Comparison of ENCODE assay signal across 1 cellular context in the genomic region with DNA sequence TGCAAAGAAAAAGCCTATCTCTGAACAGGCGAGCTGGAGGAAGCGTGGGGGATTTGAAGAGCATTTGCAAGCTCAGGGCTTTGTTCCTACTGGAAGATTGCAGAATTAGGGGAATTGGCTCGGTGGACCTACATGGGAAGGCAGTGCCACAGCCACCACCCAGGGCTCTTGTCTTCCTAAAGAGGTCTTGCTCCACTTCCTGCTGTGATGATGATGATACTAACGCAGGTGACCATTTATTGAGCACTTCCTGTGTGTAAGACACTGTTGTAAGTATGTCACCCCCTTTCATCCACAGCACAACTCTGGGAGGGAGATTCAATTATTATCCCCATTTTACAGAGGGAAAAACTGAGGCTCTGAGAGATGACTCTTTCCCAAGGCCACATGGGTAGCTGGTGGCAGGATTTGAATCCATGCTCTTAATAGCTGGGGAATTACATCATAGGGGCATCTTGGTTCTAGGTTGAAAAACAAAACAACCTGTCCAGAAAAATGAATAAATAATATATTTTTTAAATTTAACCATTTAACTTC.
TF ChIP-seq lines count a peak whose summit lies in the region.

No MANE protein-coding gene starts in this region.

TF ChIP-seq in K562, 482 proteins besides CTCF, POLR2A, EP300 and RAD21:
- TF ChIP-seq, protein P1, sequence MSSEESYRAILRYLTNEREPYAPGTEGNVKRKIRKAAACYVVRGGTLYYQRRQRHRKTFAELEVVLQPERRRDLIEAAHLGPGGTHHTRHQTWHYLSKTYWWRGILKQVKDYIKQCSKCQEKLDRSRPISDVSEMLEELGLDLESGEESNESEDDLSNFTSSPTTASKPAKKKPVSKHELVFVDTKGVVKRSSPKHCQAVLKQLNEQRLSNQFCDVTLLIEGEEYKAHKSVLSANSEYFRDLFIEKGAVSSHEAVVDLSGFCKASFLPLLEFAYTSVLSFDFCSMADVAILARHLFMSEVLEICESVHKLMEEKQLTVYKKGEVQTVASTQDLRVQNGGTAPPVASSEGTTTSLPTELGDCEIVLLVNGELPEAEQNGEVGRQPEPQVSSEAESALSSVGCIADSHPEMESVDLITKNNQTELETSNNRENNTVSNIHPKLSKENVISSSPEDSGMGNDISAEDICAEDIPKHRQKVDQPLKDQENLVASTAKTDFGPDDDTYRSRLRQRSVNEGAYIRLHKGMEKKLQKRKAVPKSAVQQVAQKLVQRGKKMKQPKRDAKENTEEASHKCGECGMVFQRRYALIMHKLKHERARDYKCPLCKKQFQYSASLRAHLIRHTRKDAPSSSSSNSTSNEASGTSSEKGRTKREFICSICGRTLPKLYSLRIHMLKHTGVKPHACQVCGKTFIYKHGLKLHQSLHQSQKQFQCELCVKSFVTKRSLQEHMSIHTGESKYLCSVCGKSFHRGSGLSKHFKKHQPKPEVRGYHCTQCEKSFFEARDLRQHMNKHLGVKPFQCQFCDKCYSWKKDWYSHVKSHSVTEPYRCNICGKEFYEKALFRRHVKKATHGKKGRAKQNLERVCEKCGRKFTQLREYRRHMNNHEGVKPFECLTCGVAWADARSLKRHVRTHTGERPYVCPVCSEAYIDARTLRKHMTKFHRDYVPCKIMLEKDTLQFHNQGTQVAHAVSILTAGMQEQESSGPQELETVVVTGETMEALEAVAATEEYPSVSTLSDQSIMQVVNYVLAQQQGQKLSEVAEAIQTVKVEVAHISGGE (CRISPR knock-in tag; IDR thresholded peaks at IDR 0.05), result peak in 1 of 3 experiments; percentile 84; a peak in 2 of 6 replicates
- TF ChIP-seq NFATC3 (IDR thresholded peaks at IDR 0.05) (no peak), FUS (optimal IDR thresholded peaks at IDR 0.05; ENCODE audit: low read depth, low read length) (no peak), RBM25 (IDR thresholded peaks at IDR 0.05; ENCODE audit: low read depth, low read length, severe bottlenecking) (peak; percentile 77), ADNP (tag; IDR thresholded peaks at IDR 0.05) (peak; percentile 49; the same call in 1 of the 2 replicates), BCOR (IDR thresholded peaks at IDR 0.05) (0 out of 2 replicates have a peak, but pooled peaks have one; percentile 18), KDM1A (IDR thresholded peaks at IDR 0.05) (0 out of 4 replicates have a peak, but pooled peaks of 1 of the 2 experiments have one; percentile 22), EZH2 (IDR thresholded peaks at IDR 0.05; ENCODE audit: borderline replicate concordance, low read depth, low read length) (no peak)
- TF ChIP-seq, protein P2, sequence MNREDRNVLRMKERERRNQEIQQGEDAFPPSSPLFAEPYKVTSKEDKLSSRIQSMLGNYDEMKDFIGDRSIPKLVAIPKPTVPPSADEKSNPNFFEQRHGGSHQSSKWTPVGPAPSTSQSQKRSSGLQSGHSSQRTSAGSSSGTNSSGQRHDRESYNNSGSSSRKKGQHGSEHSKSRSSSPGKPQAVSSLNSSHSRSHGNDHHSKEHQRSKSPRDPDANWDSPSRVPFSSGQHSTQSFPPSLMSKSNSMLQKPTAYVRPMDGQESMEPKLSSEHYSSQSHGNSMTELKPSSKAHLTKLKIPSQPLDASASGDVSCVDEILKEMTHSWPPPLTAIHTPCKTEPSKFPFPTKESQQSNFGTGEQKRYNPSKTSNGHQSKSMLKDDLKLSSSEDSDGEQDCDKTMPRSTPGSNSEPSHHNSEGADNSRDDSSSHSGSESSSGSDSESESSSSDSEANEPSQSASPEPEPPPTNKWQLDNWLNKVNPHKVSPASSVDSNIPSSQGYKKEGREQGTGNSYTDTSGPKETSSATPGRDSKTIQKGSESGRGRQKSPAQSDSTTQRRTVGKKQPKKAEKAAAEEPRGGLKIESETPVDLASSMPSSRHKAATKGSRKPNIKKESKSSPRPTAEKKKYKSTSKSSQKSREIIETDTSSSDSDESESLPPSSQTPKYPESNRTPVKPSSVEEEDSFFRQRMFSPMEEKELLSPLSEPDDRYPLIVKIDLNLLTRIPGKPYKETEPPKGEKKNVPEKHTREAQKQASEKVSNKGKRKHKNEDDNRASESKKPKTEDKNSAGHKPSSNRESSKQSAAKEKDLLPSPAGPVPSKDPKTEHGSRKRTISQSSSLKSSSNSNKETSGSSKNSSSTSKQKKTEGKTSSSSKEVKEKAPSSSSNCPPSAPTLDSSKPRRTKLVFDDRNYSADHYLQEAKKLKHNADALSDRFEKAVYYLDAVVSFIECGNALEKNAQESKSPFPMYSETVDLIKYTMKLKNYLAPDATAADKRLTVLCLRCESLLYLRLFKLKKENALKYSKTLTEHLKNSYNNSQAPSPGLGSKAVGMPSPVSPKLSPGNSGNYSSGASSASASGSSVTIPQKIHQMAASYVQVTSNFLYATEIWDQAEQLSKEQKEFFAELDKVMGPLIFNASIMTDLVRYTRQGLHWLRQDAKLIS (CRISPR knock-in tag; IDR thresholded peaks at IDR 0.05), result no peak
- TF ChIP-seq, protein P3, sequence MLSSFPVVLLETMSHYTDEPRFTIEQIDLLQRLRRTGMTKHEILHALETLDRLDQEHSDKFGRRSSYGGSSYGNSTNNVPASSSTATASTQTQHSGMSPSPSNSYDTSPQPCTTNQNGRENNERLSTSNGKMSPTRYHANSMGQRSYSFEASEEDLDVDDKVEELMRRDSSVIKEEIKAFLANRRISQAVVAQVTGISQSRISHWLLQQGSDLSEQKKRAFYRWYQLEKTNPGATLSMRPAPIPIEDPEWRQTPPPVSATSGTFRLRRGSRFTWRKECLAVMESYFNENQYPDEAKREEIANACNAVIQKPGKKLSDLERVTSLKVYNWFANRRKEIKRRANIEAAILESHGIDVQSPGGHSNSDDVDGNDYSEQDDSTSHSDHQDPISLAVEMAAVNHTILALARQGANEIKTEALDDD (IDR thresholded peaks at IDR 0.05), result no peak
